11 cellular contexts compared by ENCODE assay signal in genomic region chr16:75402174-75402820, GRCh38. TPM values are rescaled to one million over a fixed set of nuclear protein-coding genes. Genes with fewer than 3 reads are reported as not detected.
DNase-seq lines count a peak whose midpoint lies in the region; FAIRE-seq and TF ChIP-seq lines count a peak whose summit lies in the region.
"Had no signal": no experiment of that assay in that cellular context is flagged by ENCODE, and none has a peak within 500 bp of the region (broad histone marks: within the 10 kb centered on the region; RNA-seq: fewer than 3 reads in every experiment).

No MANE protein-coding gene starts in this region.

- CTCF ChIA-PET in PC-9 (lab: Charles Lee) (interaction anchor here (0.6 to 1.0 kb wide), 4 partner anchors 17 to 203 kb away, joined by 3 to 11 read pairs (median 3); no protein-coding TSS in a partner anchor), OCI-LY7 (lab: Charles Lee; ENCODE audit: unreplicated experiment) (interaction anchor here (0.8 kb wide), 2 partner anchors 15 to 169 kb away, joined by 3 read pairs; no protein-coding TSS in a partner anchor)

- H3K27me3 ChIP-seq in PC-9 (ENCODE audit: insufficient read depth, low read depth) (no peaks in the 10 kb centered on the region), keratinocyte (ENCODE audit: control insufficient read depth, extremely low read depth, insufficient read depth, low read length) (no peaks in the 10 kb centered on the region), stomach (no peaks in the 10 kb centered on the region)

- no peaks in the 10 kb centered on the region for H3K9me3 Mint-ChIP-seq in brain

- no TSS peak for BruUV-seq in PC-9 (replicated peaks; lab: Mats Ljungman, UMichigan)
- BruUV-seq in OCI-LY7 (replicated peaks; lab: Mats Ljungman, UMichigan), result no TSS peak

- peak in 1 of 2 experiments; percentile 67 for DNase-seq in PC-9
- no peak for DNase-seq in keratinocyte (ENCODE audit: low read depth, low spot score)
- DNase-seq in stomach, result no peak
- no peak for DNase-seq in OCI-LY7 (ENCODE audit: low spot score)
- no peak for DNase-seq in activated effector memory CD4-positive, alpha-beta T cell treated with anti-CD3 and anti-CD28 coated beads, Interleukin-2, amount 50 U/mL, for 16 hours
- no peak for DNase-seq in D341Med (ENCODE audit: low spot score)
- DNase-seq: NCI-H526 treated with DMSO at 0.1 percent for 48 hours; nucleus accumbens; stimulated activated naive CD4-positive, alpha-beta T cell treated with Interleukin-2 at 50 U/mL for 16 hours had no signal

- H3K27ac Mint-ChIP-seq in brain, result peak overlapping the region in 4 of 5 experiments; percentile 1 to 67 (median 44)

- H2AFZ ChIP-seq in PC-9 (no peak overlapping the region), keratinocyte (ENCODE audit: control insufficient read depth, low read length) (no peak overlapping the region), OCI-LY7 (ENCODE audit: low read length) (no peak overlapping the region)

- no peak overlapping the region for H3K4me3 Mint-ChIP-seq in brain

- intact Hi-C loops in PC-9 (cut with micrococcal nuclease; ENCODE audit: unreplicated experiment), result loop anchor here (1.0 kb wide), 1 partner anchor 203 kb away; no protein-coding TSS in a partner anchor
- intact Hi-C loops in stomach (cut with DNase I; ENCODE audit: low total_unique reads), result no loop called here
- intact Hi-C loops in OCI-LY7 (cut with micrococcal nuclease; ENCODE audit: unreplicated experiment), result loop anchor here (1.0 to 10.0 kb wide), 2 partner anchors 203 to 363 kb away; no protein-coding TSS in a partner anchor

- no peaks in the 10 kb centered on the region for H3K9me1 ChIP-seq in keratinocyte (ENCODE audit: control insufficient read depth, extremely low read depth, insufficient read depth, low read length)

- H3K36me3 ChIP-seq in PC-9 (ENCODE audit: low read depth), result 0 out of 2 replicates have a peak, but pooled peaks cover 2% of the 10 kb centered on the region
- no peaks in the 10 kb centered on the region for H3K36me3 ChIP-seq in keratinocyte (ENCODE audit: control insufficient read depth in 2 of 2, extremely low read depth in 1 of 2, insufficient read depth in 2 of 2, low read length in 2 of 2)
- peaks cover 0 to 30% (median 23%) of the 10 kb centered on the region in 4 donors for H3K36me3 ChIP-seq in stomach
- H3K36me3 ChIP-seq in OCI-LY7 (ENCODE audit: insufficient read depth, low read length), result peaks cover 6% of the 10 kb centered on the region

- H3K27ac ChIP-seq in PC-9, result peak overlapping the region; percentile 79
- H3K27ac ChIP-seq in keratinocyte (ENCODE audit: control insufficient read depth, insufficient read depth, low read length), result peak overlapping the region; percentile 36
- H3K27ac ChIP-seq in stomach, result peak overlapping the region in 4 of 5 donors; percentile 15 to 52 (median 24)
- no peak overlapping the region for H3K27ac ChIP-seq in OCI-LY7 (ENCODE audit: low read depth, low read length, poor library complexity, severe bottlenecking)

- H3K36me3 Mint-ChIP-seq in brain, result peaks cover 42% of the 10 kb centered on the region

- H3K4me1 ChIP-seq in PC-9 (replicated peaks; ENCODE audit: insufficient read depth) (peaks cover 12% of the 10 kb centered on the region), keratinocyte (ENCODE audit: control insufficient read depth, extremely low read depth, insufficient read depth, low read length) (peaks cover 4% of the 10 kb centered on the region), stomach (peaks cover 0 to 12% (median 3%) of the 10 kb centered on the region in 4 donors), OCI-LY7 (ENCODE audit: insufficient read depth, low read length, poor library complexity, severe bottlenecking) (no peaks in the 10 kb centered on the region)

- peaks cover 13% of the 10 kb centered on the region for H3K4me1 Mint-ChIP-seq in brain

- H3K4me3 ChIP-seq in PC-9 (no peak overlapping the region), keratinocyte (ENCODE audit: control insufficient read depth in 2 of 3, extremely low read depth in 1 of 3, insufficient read depth in 2 of 3, low read depth in 1 of 3, low read length in 3 of 3) (no peak overlapping the region), stomach (no peak overlapping the region), OCI-LY7 (ENCODE audit: low read depth, low read length, poor library complexity, severe bottlenecking) (no peak overlapping the region)

- POLR2A ChIA-PET in PC-9 (lab: Charles Lee; ENCODE audit: unreplicated experiment), result interaction anchor here (0.7 kb wide), 1 partner anchor 21 kb away, joined by 3 read pairs; no protein-coding TSS in a partner anchor
- POLR2A ChIA-PET in OCI-LY7 (lab: Charles Lee), result interaction anchor here (0.5 to 1.7 kb wide), 8 partner anchors 8 to 697 kb away, joined by 3 to 10 read pairs (median 4); no protein-coding TSS in a partner anchor

- H3K79me2 ChIP-seq in PC-9 (ENCODE audit: low read depth) (no peaks in the 10 kb centered on the region), keratinocyte (ENCODE audit: control insufficient read depth, insufficient read depth, low read length) (no peaks in the 10 kb centered on the region), OCI-LY7 (ENCODE audit: insufficient read depth, low read depth, low read length) (no peaks in the 10 kb centered on the region)

- peaks cover 10% of the 10 kb centered on the region for H3F3A ChIP-seq in PC-9 (ENCODE audit: insufficient read depth, low read depth)

- 46 to 69% (median 55%) methylated on average over 2 of the region's 2 CpGs for WGBS in stomach, 5 donors

- H4K20me1 ChIP-seq in PC-9 (ENCODE audit: insufficient read depth), result no peaks in the 10 kb centered on the region
- no peaks in the 10 kb centered on the region for H4K20me1 ChIP-seq in keratinocyte (ENCODE audit: control insufficient read depth, extremely low read depth, insufficient read depth, low read length)
- no peaks in the 10 kb centered on the region for H4K20me1 ChIP-seq in OCI-LY7 (ENCODE audit: insufficient read depth, low read length)

- H3K9me2 ChIP-seq in PC-9 (ENCODE audit: insufficient read depth) (no peaks in the 10 kb centered on the region), OCI-LY7 (ENCODE audit: insufficient read depth, low read length) (no peaks in the 10 kb centered on the region)

- dilution Hi-C loops in keratinocyte (cut with MboI; ENCODE audit: extremely low pct_ligation_motif_present, low sequenced_read_pairs), result no loop called here

- H3K27me3 Mint-ChIP-seq in brain, result no peaks in the 10 kb centered on the region

- H3K9ac ChIP-seq in keratinocyte (ENCODE audit: control insufficient read depth, extremely low read depth, insufficient read depth, low read length), result no peak overlapping the region

- H3K9me3 ChIP-seq in PC-9 (ENCODE audit: insufficient read depth, low read depth) (no peaks in the 10 kb centered on the region), keratinocyte (ENCODE audit: control insufficient read depth, low read depth, low read length) (no peaks in the 10 kb centered on the region), stomach (no peaks in the 10 kb centered on the region), OCI-LY7 (ENCODE audit: low read length) (no peaks in the 10 kb centered on the region)

- TF ChIP-seq CTCF in PC-9 (conservative IDR thresholded peaks at IDR 0.05), result no peak
- TF ChIP-seq CTCF in brain (conservative IDR thresholded peaks at IDR 0.05), result no peak
- TF ChIP-seq CTCF in keratinocyte (optimal IDR thresholded peaks at IDR 0.05 in 1 of 3, IDR thresholded peaks at IDR 0.05 in 1 of 3, conservative IDR thresholded peaks at IDR 0.05 in 1 of 3; ENCODE audit: extremely low read depth in 1 of 3, insufficient read depth in 2 of 3, low read length in 3 of 3), result no peak
- no peak for TF ChIP-seq CTCF in stomach (IDR thresholded peaks at IDR 0.05)
- no peak for TF ChIP-seq CTCF in OCI-LY7 (conservative IDR thresholded peaks at IDR 0.05; ENCODE audit: low read length)

- TF ChIP-seq POLR2A in stomach (IDR thresholded peaks at IDR 0.05), result no peak

- no peak for FAIRE-seq in keratinocyte (lab: Jason Lieb, UNC)
- FAIRE-seq: endometrium had no signal

- peak overlapping the region; percentile 37 for H3K4me2 ChIP-seq in PC-9
- no peak overlapping the region for H3K4me2 ChIP-seq in keratinocyte (ENCODE audit: control insufficient read depth, extremely low read depth, insufficient read depth, low read depth, low read length)
- H3K4me2 ChIP-seq in OCI-LY7 (ENCODE audit: low read length), result no peak overlapping the region

- no peak for TF ChIP-seq EP300 in stomach (IDR thresholded peaks at IDR 0.05)

RNA-seq across cellular contexts. Expression of gene CFDP1, which starts 31.0 kb away (rescaled TPM):
- 52.6 and 55.6 TPM in 2 replicates for total RNA-seq in PC-9 (2021)
- polyA plus RNA-seq in brain (ENCODE audit: insufficient read depth, low read depth, low replicate concordance), result 139 TPM
- 22.3 to 42.1 TPM (median 32.8 TPM) in 3 replicates for polyA plus RNA-seq in keratinocyte
- polyA plus RNA-seq in keratinocyte (2011; ENCODE audit: low read depth), result 131 TPM
- polyA plus RNA-seq in keratinocyte (2011; cell fraction: cytosol; rRNA removed), result 33.8 and 43.1 TPM in 2 replicates
- polyA plus RNA-seq in keratinocyte (2011; cell fraction: nucleus; rRNA removed), result 14.3 and 25.7 TPM in 2 replicates
- 37.4 and 45.9 TPM in 2 replicates for polyA plus RNA-seq in keratinocyte (2012; ENCODE audit: low replicate concordance)
- polyA minus RNA-seq in keratinocyte, result 2.7 to 17.7 TPM (median 6.8 TPM) in 3 replicates
- polyA minus RNA-seq in keratinocyte (2011; cell fraction: cytosol; rRNA and poly(A)+ RNA removed), result 18.0 TPM
- polyA minus RNA-seq in keratinocyte (2011; cell fraction: nucleus; rRNA and poly(A)+ RNA removed), result 6.6 and 23.9 TPM in 2 replicates
- total RNA-seq in stomach, result 100 to 1,000 TPM in 1 of 5 donors, 10 to 100 TPM in 3, not detected in 1; 25.8 to 104 (median 63.9) TPM
- 100 to 1,000 TPM in 1 of 3 donors, 10 to 100 TPM in 2; 49.4 to 126 (median 60.7) TPM for polyA plus RNA-seq in stomach
- 30.0 and 55.1 TPM in 2 replicates for total RNA-seq in OCI-LY7 (2014; rRNA removed; shearing (Covaris generic))
- total RNA-seq in OCI-LY7 (2022), result 55.4 and 57.6 TPM in 2 replicates
